19 cellular contexts compared by ENCODE assay signal in the genomic region with DNA sequence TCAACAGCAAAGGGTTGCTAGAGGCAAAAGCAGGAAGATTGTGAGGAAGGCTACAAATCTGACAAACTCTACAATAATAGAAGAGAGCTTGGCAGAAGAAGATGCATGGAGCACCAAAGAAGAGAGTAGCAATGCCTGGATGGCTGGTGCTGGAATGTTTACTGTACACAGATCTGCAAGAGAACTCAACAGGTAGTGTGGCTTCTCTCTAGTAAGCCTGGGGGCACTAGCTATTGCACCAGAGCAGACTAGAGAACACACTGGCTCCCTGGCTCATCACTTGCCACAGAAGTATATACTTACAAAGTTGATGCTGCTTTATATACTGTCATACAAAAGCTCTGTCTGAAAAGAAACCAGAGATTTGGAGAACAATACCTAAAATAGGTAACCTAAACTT.
DNase-seq lines count a peak whose midpoint lies in the region; TF ChIP-seq lines count a peak whose summit lies in the region.
"Had no signal": no experiment of that assay in that cellular context is flagged by ENCODE, and none has a peak within 500 bp of the region (broad histone marks: within the 10 kb centered on the region; RNA-seq: fewer than 3 reads in every experiment).

No MANE protein-coding gene starts in this region.

- no peak overlapping the region for H3K4me3 ChIP-seq in mammary epithelial cell (replicated peaks in 1 of 3; ENCODE audit: insufficient read depth in 1 of 3, low read depth in 2 of 3, low read length in 3 of 3)
- no peak overlapping the region for H3K4me3 ChIP-seq in SU-DHL-6 (ENCODE audit: insufficient read depth, low read length, poor library complexity, severe bottlenecking)
- H3K4me3 ChIP-seq: A549, GM23248, HAP-1 had no signal

- H3K27me3 Mint-ChIP-seq in MCF 10A (ENCODE audit: insufficient read depth, unreplicated experiment) (no peaks in the 10 kb centered on the region), nephron progenitor cell (ENCODE audit: low read depth, poor library complexity) (no peaks in the 10 kb centered on the region)
- H3K27me3 Mint-ChIP-seq: CD4-positive, alpha-beta memory T cell had no signal

- H3F3A ChIP-seq in SU-DHL-6 (ENCODE audit: insufficient read depth) = no peaks in the 10 kb centered on the region

- DNase-seq in MCF 10A (ENCODE audit: unreplicated experiment) = peak; percentile 1
- no peak for DNase-seq in mammary epithelial cell
- no peak for DNase-seq in nephron progenitor cell
- no peak for DNase-seq in T-helper 2 cell
- no peak for DNase-seq in GM19238 (ENCODE audit: insufficient read length, low spot score)
- DNase-seq: 8988T; ACHN; AML-193; C1 segment of cervical spinal cord; Calu3; CD4-positive, alpha-beta memory T cell; COR-L47; DMS53; DMS79 treated with DMSO at 0.1 percent for 48 hours; GM23248; HFFc6 had no signal

- H3K4me1 ChIP-seq in mammary epithelial cell (ENCODE audit: insufficient read depth, low read length) = no peaks in the 10 kb centered on the region
- H3K4me1 ChIP-seq: A549, HAP-1 had no signal

- peaks cover 10% of the 10 kb centered on the region for H3K4me1 Mint-ChIP-seq in MCF 10A (ENCODE audit: insufficient read depth, unreplicated experiment)
- H3K4me1 Mint-ChIP-seq in nephron progenitor cell = peaks cover 6% of the 10 kb centered on the region
- H3K4me1 Mint-ChIP-seq: CD4-positive, alpha-beta memory T cell had no signal

- no peak overlapping the region for H3K27ac ChIP-seq in mammary epithelial cell (ENCODE audit: insufficient read depth, low read depth, low read length)
- no peak overlapping the region for H3K27ac ChIP-seq in SU-DHL-6 (ENCODE audit: low read depth, low read length)
- H3K27ac ChIP-seq: A549, GM23248 had no signal

- H3K9ac ChIP-seq in mammary epithelial cell (ENCODE audit: insufficient read depth, low read length) (no peak overlapping the region), SU-DHL-6 (ENCODE audit: low read length) (no peak overlapping the region)
- H3K9ac ChIP-seq: GM23248 had no signal

- no peak overlapping the region for H3K27ac Mint-ChIP-seq in MCF 10A (ENCODE audit: low read depth, unreplicated experiment)
- H3K27ac Mint-ChIP-seq in nephron progenitor cell = peak overlapping the region; percentile 15
- H3K27ac Mint-ChIP-seq: CD4-positive, alpha-beta memory T cell; HFFc6 had no signal

- H3K27me3 ChIP-seq in mammary epithelial cell (ENCODE audit: insufficient read depth, low read length) (no peaks in the 10 kb centered on the region), SU-DHL-6 (ENCODE audit: low read length) (no peaks in the 10 kb centered on the region)

- dilution Hi-C loops in mammary epithelial cell (cut with HindIII; ENCODE audit: low sequenced_read_pairs) = no loop called here

- H4K20me1 ChIP-seq in mammary epithelial cell (ENCODE audit: insufficient read depth, low read length) (no peaks in the 10 kb centered on the region), SU-DHL-6 (ENCODE audit: low read depth, low read length) (no peaks in the 10 kb centered on the region)

- intact Hi-C loops in MCF 10A (cut with micrococcal nuclease) = no loop called here
- intact Hi-C loops in mammary epithelial cell (cut with micrococcal nuclease) = no loop called here

- no peaks in the 10 kb centered on the region for H3K36me3 ChIP-seq in mammary epithelial cell (ENCODE audit: insufficient read depth, low read length)
- no peaks in the 10 kb centered on the region for H3K36me3 ChIP-seq in SU-DHL-6 (ENCODE audit: low read length)
- H3K36me3 ChIP-seq: HAP-1 had no signal

- H3K4me3 Mint-ChIP-seq in MCF 10A (ENCODE audit: unreplicated experiment) (no peak overlapping the region), nephron progenitor cell (no peak overlapping the region)
- H3K4me3 Mint-ChIP-seq: CD4-positive, alpha-beta memory T cell; HFFc6 had no signal

- no peaks in the 10 kb centered on the region for H3K36me3 Mint-ChIP-seq in MCF 10A (ENCODE audit: insufficient read depth, unreplicated experiment)
- no peaks in the 10 kb centered on the region for H3K36me3 Mint-ChIP-seq in nephron progenitor cell (ENCODE audit: low read depth)
- H3K36me3 Mint-ChIP-seq: CD4-positive, alpha-beta memory T cell had no signal

- BruUV-seq in MCF 10A (replicated peaks; lab: Mats Ljungman, UMichigan) (no TSS peak), mammary epithelial cell (replicated peaks; lab: Mats Ljungman, UMichigan) (no TSS peak)

- in situ Hi-C loops in mammary epithelial cell (cut with MboI; ENCODE audit: low sequenced_read_pairs in 2 of 2) = no loop called here

- H3K79me2 ChIP-seq in mammary epithelial cell (ENCODE audit: insufficient read depth, low read length) (no peaks in the 10 kb centered on the region), SU-DHL-6 (ENCODE audit: insufficient read depth, low read length) (no peaks in the 10 kb centered on the region)

- peaks cover 13% of the 10 kb centered on the region for H3K9me3 ChIP-seq in mammary epithelial cell (replicated peaks; ENCODE audit: insufficient read depth, low read length)
- H3K9me3 ChIP-seq in SU-DHL-6 (ENCODE audit: insufficient read depth, low read length) = no peaks in the 10 kb centered on the region
- H3K9me3 ChIP-seq: A549, HAP-1 had no signal

- POLR2A ChIA-PET in MCF 10A (lab: Yijun Ruan, JAX) = interaction anchor here (0.5 to 1.1 kb wide), 3 partner anchors 10 to 311 kb away, joined by 3 read pairs; no protein-coding TSS in a partner anchor

- no peak overlapping the region for H2AFZ ChIP-seq in mammary epithelial cell (ENCODE audit: low read depth, low read length)
- H2AFZ ChIP-seq in SU-DHL-6 (ENCODE audit: low read depth, low read length, severe bottlenecking) = peak overlapping the region; percentile 26
- H2AFZ ChIP-seq: GM23248 had no signal

- H3K9me2 ChIP-seq in SU-DHL-6 (replicated peaks; ENCODE audit: insufficient read depth, low read length) = no peaks in the 10 kb centered on the region

- H3K9me3 Mint-ChIP-seq in MCF 10A (ENCODE audit: unreplicated experiment) (peaks cover 8% of the 10 kb centered on the region), nephron progenitor cell (no peaks in the 10 kb centered on the region)

- H3K4me2 ChIP-seq in mammary epithelial cell (ENCODE audit: insufficient read depth, low read depth, low read length) = no peak overlapping the region
- no peak overlapping the region for H3K4me2 ChIP-seq in SU-DHL-6 (ENCODE audit: low read depth, low read length, poor library complexity, severe bottlenecking)
- H3K4me2 ChIP-seq: A549 had no signal

- TF ChIP-seq CTCF in MCF 10A (IDR thresholded peaks at IDR 0.05; ENCODE audit: unreplicated experiment) (no peak), mammary epithelial cell (conservative IDR thresholded peaks at IDR 0.05 in 1 of 2, IDR thresholded peaks at IDR 0.05 in 1 of 2; ENCODE audit: extremely low read depth in 1 of 2, insufficient read depth in 1 of 2, low read depth in 1 of 2, low read length in 2 of 2) (no peak), SU-DHL-6 (IDR thresholded peaks at IDR 0.05; ENCODE audit: insufficient read depth, low read length, poor library complexity, severe bottlenecking) (no peak), nephron progenitor cell (IDR thresholded peaks at IDR 0.05) (no peak)

- CTCF ChIA-PET in MCF 10A (lab: Yijun Ruan, JAX) = interaction anchor here (0.7 kb wide), 1 partner anchor 135 kb away, joined by 3 read pairs; no protein-coding TSS in a partner anchor
- CTCF ChIA-PET in mammary epithelial cell (lab: Charles Lee; ENCODE audit: low non-redundant PET) = no interaction called here
